1 cellular context compared by ENCODE assay signal in genomic region chr5:112160652-112161391, GRCh38.
TF ChIP-seq lines count a peak whose summit lies in the region.

No MANE protein-coding gene starts in this region.

TF ChIP-seq in K562, 482 proteins besides CTCF, POLR2A, EP300 and RAD21 (continued from another document and continues in another):
- TF ChIP-seq AFF1 (IDR thresholded peaks at IDR 0.05; ENCODE audit: low read depth in 1 of 2, partially characterized antibody in 2 of 2): peak in 1 of 2 experiments; percentile 40
- TF ChIP-seq, protein P1, sequence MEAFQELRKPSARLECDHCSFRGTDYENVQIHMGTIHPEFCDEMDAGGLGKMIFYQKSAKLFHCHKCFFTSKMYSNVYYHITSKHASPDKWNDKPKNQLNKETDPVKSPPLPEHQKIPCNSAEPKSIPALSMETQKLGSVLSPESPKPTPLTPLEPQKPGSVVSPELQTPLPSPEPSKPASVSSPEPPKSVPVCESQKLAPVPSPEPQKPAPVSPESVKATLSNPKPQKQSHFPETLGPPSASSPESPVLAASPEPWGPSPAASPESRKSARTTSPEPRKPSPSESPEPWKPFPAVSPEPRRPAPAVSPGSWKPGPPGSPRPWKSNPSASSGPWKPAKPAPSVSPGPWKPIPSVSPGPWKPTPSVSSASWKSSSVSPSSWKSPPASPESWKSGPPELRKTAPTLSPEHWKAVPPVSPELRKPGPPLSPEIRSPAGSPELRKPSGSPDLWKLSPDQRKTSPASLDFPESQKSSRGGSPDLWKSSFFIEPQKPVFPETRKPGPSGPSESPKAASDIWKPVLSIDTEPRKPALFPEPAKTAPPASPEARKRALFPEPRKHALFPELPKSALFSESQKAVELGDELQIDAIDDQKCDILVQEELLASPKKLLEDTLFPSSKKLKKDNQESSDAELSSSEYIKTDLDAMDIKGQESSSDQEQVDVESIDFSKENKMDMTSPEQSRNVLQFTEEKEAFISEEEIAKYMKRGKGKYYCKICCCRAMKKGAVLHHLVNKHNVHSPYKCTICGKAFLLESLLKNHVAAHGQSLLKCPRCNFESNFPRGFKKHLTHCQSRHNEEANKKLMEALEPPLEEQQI (IDR thresholded peaks at IDR 0.05): peak; percentile 97
- TF ChIP-seq SPI1 (IDR thresholded peaks at IDR 0.05; ENCODE audit: borderline replicate concordance, low read depth, low read length): 0 out of 2 replicates have a peak, but pooled peaks have one; percentile 8
- TF ChIP-seq, protein P2, sequence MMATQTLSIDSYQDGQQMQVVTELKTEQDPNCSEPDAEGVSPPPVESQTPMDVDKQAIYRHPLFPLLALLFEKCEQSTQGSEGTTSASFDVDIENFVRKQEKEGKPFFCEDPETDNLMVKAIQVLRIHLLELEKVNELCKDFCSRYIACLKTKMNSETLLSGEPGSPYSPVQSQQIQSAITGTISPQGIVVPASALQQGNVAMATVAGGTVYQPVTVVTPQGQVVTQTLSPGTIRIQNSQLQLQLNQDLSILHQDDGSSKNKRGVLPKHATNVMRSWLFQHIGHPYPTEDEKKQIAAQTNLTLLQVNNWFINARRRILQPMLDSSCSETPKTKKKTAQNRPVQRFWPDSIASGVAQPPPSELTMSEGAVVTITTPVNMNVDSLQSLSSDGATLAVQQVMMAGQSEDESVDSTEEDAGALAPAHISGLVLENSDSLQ (IDR thresholded peaks at IDR 0.05): no peak
- peak; percentile 96 for TF ChIP-seq POLR2B (IDR thresholded peaks at IDR 0.05; ENCODE audit: low read depth, partially characterized antibody)
- TF ChIP-seq HDAC1 (IDR thresholded peaks at IDR 0.05): peak in 1 of 2 experiments; percentile 94; a peak in 2 of 4 replicates
- TF ChIP-seq, protein P3, sequence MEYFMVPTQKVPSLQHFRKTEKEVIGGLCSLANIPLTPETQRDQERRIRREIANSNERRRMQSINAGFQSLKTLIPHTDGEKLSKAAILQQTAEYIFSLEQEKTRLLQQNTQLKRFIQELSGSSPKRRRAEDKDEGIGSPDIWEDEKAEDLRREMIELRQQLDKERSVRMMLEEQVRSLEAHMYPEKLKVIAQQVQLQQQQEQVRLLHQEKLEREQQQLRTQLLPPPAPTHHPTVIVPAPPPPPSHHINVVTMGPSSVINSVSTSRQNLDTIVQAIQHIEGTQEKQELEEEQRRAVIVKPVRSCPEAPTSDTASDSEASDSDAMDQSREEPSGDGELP (CRISPR knock-in tag; IDR thresholded peaks at IDR 0.05; ENCODE audit: borderline replicate concordance): peak; percentile 84
- TF ChIP-seq E4F1 (CRISPR knock-in tag; IDR thresholded peaks at IDR 0.05; ENCODE audit: borderline replicate concordance): no peak
- TF ChIP-seq SP1 (CRISPR knock-in tag; IDR thresholded peaks at IDR 0.05): peak; percentile 99
- TF ChIP-seq ZNF707 (CRISPR knock-in tag; conservative IDR thresholded peaks at IDR 0.05): no peak
- TF ChIP-seq ZNF407 (IDR thresholded peaks at IDR 0.05; ENCODE audit: low read depth): no peak
- TF ChIP-seq RFX7 (CRISPR knock-in tag; IDR thresholded peaks at IDR 0.05): no peak
- no peak for TF ChIP-seq ZNF175 (CRISPR knock-in tag; IDR thresholded peaks at IDR 0.05; ENCODE audit: low read depth)
- TF ChIP-seq KHSRP (IDR thresholded peaks at IDR 0.05): no peak
- TF ChIP-seq ZFP30 (CRISPR knock-in tag; IDR thresholded peaks at IDR 0.05; ENCODE audit: borderline replicate concordance): no peak
- no peak for TF ChIP-seq ERF (CRISPR knock-in tag; IDR thresholded peaks at IDR 0.05)
- no peak for TF ChIP-seq KDM2B (CRISPR knock-in tag; IDR thresholded peaks at IDR 0.05)
- peak; percentile 98 for TF ChIP-seq TBP (optimal IDR thresholded peaks at IDR 0.05; ENCODE audit: low read depth, low read length)
- no peak for TF ChIP-seq CUX1 (CRISPR knock-in tag; IDR thresholded peaks at IDR 0.05)
- TF ChIP-seq GTF2B (IDR thresholded peaks at IDR 0.05; ENCODE audit: extremely low read depth, insufficient read length): peak; percentile 40
- peak; percentile 73 for TF ChIP-seq CREM (IDR thresholded peaks at IDR 0.05; ENCODE audit: low read depth)
- TF ChIP-seq HOMEZ (CRISPR knock-in tag; IDR thresholded peaks at IDR 0.05): no peak
- TF ChIP-seq MBD2 (IDR thresholded peaks at IDR 0.05; ENCODE audit: borderline replicate concordance, low read depth): peak; percentile 100
